In the genomic region with DNA sequence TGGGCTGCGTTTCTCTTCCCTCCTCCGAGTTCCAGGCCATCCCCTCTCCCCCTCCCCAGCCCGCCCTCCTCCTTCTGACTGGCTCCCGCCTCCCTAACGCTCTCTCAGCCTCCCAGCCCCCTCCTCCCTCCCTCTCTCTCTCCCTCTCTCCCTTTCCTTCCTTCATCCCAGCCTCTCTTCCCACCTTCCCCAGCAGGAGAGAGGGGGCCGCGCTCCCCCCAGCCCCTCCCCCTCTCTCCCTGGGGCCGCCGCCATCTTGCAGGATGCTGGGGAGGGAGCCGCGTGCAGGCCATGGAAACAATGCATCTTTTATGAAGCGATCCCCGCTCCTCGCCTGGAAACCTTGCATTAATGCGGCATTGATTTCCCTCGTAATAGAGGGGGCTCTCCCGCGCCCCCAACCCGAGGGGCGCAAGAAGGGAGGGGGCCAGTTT, we compare ENCODE assay signal across 8 cellular contexts. TPM values are rescaled to one million over a fixed set of nuclear protein-coding genes. Genes with fewer than 3 reads are reported as not detected.
DNase-seq lines count a peak whose midpoint lies in the region; ATAC-seq and TF ChIP-seq lines count a peak whose summit lies in the region.

No MANE protein-coding gene starts in this region.

- peak; percentile 64 for ATAC-seq in activated CD8-positive, alpha-beta memory T cell treated with anti-CD3 and anti-CD28 coated beads, Interleukin-2, amount 10 ng/mL, durations not matched to agents 7 days and 5 days
- ATAC-seq in HG02610 (IDR thresholded peaks at IDR 0.05; ENCODE audit: unreplicated experiment), result no peak
- ATAC-seq in HG03039 (IDR thresholded peaks at IDR 0.05; ENCODE audit: unreplicated experiment), result no peak

- H3K27me3 ChIP-seq in esophagus squamous epithelium, result peaks cover 0 to 12% (median 0%) of the 10 kb centered on the region in 4 donors
- H3K27me3 ChIP-seq in suprapubic skin, result peaks cover 17% of the 10 kb centered on the region

- peaks cover 5% of the 10 kb centered on the region for H3K4me1 Mint-ChIP-seq in activated CD8-positive, alpha-beta memory T cell treated with anti-CD3 and anti-CD28 coated beads, Interleukin-2, amount 10 ng/mL, durations not matched to agents 7 days and 5 days
- H3K4me1 Mint-ChIP-seq in nephron progenitor cell, result peaks cover 12% of the 10 kb centered on the region

- H3K4me1 ChIP-seq in esophagus squamous epithelium (peaks cover 14 to 24% (median 20%) of the 10 kb centered on the region in 3 donors), suprapubic skin (peaks cover 23% of the 10 kb centered on the region)

- TF ChIP-seq CTCF in esophagus squamous epithelium (IDR thresholded peaks at IDR 0.05), result no peak
- TF ChIP-seq CTCF in nephron progenitor cell (IDR thresholded peaks at IDR 0.05), result no peak
- TF ChIP-seq CTCF in suprapubic skin (IDR thresholded peaks at IDR 0.05), result no peak

- intact Hi-C loops in esophagus squamous epithelium (cut with DNase I), result no loop called here

- no peak overlapping the region for H3K4me3 Mint-ChIP-seq in activated CD8-positive, alpha-beta memory T cell treated with anti-CD3 and anti-CD28 coated beads, Interleukin-2, amount 10 ng/mL, durations not matched to agents 7 days and 5 days
- peak overlapping the region; percentile 60 for H3K4me3 Mint-ChIP-seq in nephron progenitor cell

- peaks cover 9% of the 10 kb centered on the region for H3K27me3 Mint-ChIP-seq in activated CD8-positive, alpha-beta memory T cell treated with anti-CD3 and anti-CD28 coated beads, Interleukin-2, amount 10 ng/mL, durations not matched to agents 7 days and 5 days
- no peaks in the 10 kb centered on the region for H3K27me3 Mint-ChIP-seq in nephron progenitor cell (ENCODE audit: low read depth, poor library complexity)

- no peaks in the 10 kb centered on the region for H3K9me3 ChIP-seq in esophagus squamous epithelium
- H3K9me3 ChIP-seq in suprapubic skin, result no peaks in the 10 kb centered on the region

- TF ChIP-seq POLR2A in esophagus squamous epithelium (IDR thresholded peaks at IDR 0.05) (no peak), suprapubic skin (IDR thresholded peaks at IDR 0.05) (no peak)

- WGBS in esophagus squamous epithelium, 2 donors, result 0% methylated on average over 12 of the region's 20 CpGs; no CpG with 5 or more reads in 1 of the 2 donors
- WGBS in suprapubic skin, result 3% methylated on average over 16 of the region's 20 CpGs

- peak overlapping the region; percentile 23 to 77 (median 58) for H3K4me3 ChIP-seq in esophagus squamous epithelium
- peak overlapping the region; percentile 58 for H3K4me3 ChIP-seq in suprapubic skin

- DNase-seq in Caki2 (ENCODE audit: low read depth) (peak; percentile 30), NCI-H2029 treated with DMSO at 0.1 percent for 48 hours (lab: John Stamatoyannopoulos, UW) (peak; percentile 10), esophagus squamous epithelium (lab: John Stamatoyannopoulos, UW) (no peak), nephron progenitor cell (peak; percentile 74), suprapubic skin (ENCODE audit: low spot score in 2 of 2) (no peak)
- DNase-seq in activated CD8-positive, alpha-beta memory T cell treated with anti-CD3 and anti-CD28 coated beads, Interleukin-2, amount 10 ng/mL, durations not matched to agents 7 days and 5 days, result peak; percentile 44

- peak overlapping the region; percentile 21 to 73 (median 60) for H3K27ac ChIP-seq in esophagus squamous epithelium
- H3K27ac ChIP-seq in suprapubic skin, result no peak overlapping the region

- TF ChIP-seq EP300 in suprapubic skin (IDR thresholded peaks at IDR 0.05), result no peak

- H3K27ac Mint-ChIP-seq in activated CD8-positive, alpha-beta memory T cell treated with anti-CD3 and anti-CD28 coated beads, Interleukin-2, amount 10 ng/mL, durations not matched to agents 7 days and 5 days, result peak overlapping the region; percentile 52
- no peak overlapping the region for H3K27ac Mint-ChIP-seq in nephron progenitor cell

- H3K36me3 Mint-ChIP-seq in activated CD8-positive, alpha-beta memory T cell treated with anti-CD3 and anti-CD28 coated beads, Interleukin-2, amount 10 ng/mL, durations not matched to agents 7 days and 5 days, result no peaks in the 10 kb centered on the region
- no peaks in the 10 kb centered on the region for H3K36me3 Mint-ChIP-seq in nephron progenitor cell (ENCODE audit: low read depth)

- H3K36me3 ChIP-seq in esophagus squamous epithelium, result no peaks in the 10 kb centered on the region
- H3K36me3 ChIP-seq in suprapubic skin, result no peaks in the 10 kb centered on the region

- in situ Hi-C loops in Caki2 (cut with HindIII; ENCODE audit: low pct_unique_long_range_greater_than_20kb, low sequenced_read_pairs), result no loop called here

- CTCF ChIA-PET in activated CD8-positive, alpha-beta memory T cell treated with anti-CD3 and anti-CD28 coated beads, Interleukin-2, amount 10 ng/mL, durations not matched to agents 7 days and 5 days (lab: Charles Lee), result no interaction called here

- H3K9me3 Mint-ChIP-seq in activated CD8-positive, alpha-beta memory T cell treated with anti-CD3 and anti-CD28 coated beads, Interleukin-2, amount 10 ng/mL, durations not matched to agents 7 days and 5 days (ENCODE audit: low read depth), result no peaks in the 10 kb centered on the region
- no peaks in the 10 kb centered on the region for H3K9me3 Mint-ChIP-seq in nephron progenitor cell

RNA-seq across cellular contexts. Expression of gene ADGRL1, which starts 42.6 kb away (rescaled TPM):
- 2.4 and 4.1 TPM in 2 replicates for total RNA-seq in Caki2 (2014; rRNA removed; shearing (Covaris generic); ENCODE audit: low replicate concordance)
- total RNA-seq in activated CD8-positive, alpha-beta memory T cell treated with anti-CD3 and anti-CD28 coated beads, Interleukin-2, amount 10 ng/mL, durations not matched to agents 7 days and 5 days, result 1 to 10 TPM; 3.7 to 4.3 TPM
- total RNA-seq in esophagus squamous epithelium (10 to 100 TPM in 2 of 4 donors, 1 to 10 TPM in 2; 6.2 to 21.5 (median 10.7) TPM), suprapubic skin (10 to 100 TPM; 22.3 to 36.4 (median 27.3) TPM)

Comparison
In these comparisons a context has a peak if more than half of its experiments do, and no peak if none do; other contexts are left out.
1. DNase-seq: peak in Caki2 (single experiment), NCI-H2029 treated with DMSO at 0.1 percent for 48 hours (single experiment), activated CD8-positive, alpha-beta memory T cell treated with anti-CD3 and anti-CD28 coated beads, Interleukin-2, amount 10 ng/mL, durations not matched to agents 7 days and 5 days (single experiment) and nephron progenitor cell (single experiment); none in esophagus squamous epithelium (single experiment) and suprapubic skin (0 of 2).